1 cellular context compared by ENCODE assay signal in the genomic region with DNA sequence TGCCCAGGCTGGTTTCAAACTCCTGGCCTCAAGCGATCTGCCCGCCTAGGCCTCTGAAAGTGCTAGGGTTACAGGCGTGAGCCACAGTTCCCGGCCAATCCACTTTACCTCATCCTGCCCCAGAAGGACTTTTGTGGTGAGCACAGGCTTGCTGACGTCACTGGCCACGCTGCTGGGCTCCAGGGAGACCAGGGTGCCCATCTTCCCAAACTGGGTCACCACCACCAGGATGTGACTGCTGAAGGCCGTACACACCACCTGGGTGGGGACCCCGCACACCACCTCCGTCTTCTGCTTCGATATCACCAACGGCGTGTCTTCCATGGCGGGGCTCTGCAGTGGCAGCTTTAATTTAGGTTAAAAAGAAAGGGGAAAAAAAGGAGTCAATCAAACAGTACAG.
TF ChIP-seq lines count a peak whose summit lies in the region.

No MANE protein-coding gene starts in this region.

TF ChIP-seq in HepG2, 621 proteins besides CTCF, POLR2A, EP300 and RAD21 (continues in another document):
- TF ChIP-seq SMARCE1 (IDR thresholded peaks at IDR 0.05; ENCODE audit: borderline replicate concordance) (no peak), ZNF530 (CRISPR knock-in tag; IDR thresholded peaks at IDR 0.05; ENCODE audit: low read depth) (no peak), CBX5 (CRISPR knock-in tag; IDR thresholded peaks at IDR 0.05; ENCODE audit: borderline replicate concordance) (no peak), AHR (CRISPR knock-in tag; IDR thresholded peaks at IDR 0.05) (no peak), TBP (CRISPR knock-in tag; IDR thresholded peaks at IDR 0.05) (no peak), SP2 (CRISPR knock-in tag; IDR thresholded peaks at IDR 0.05) (no peak), ZNF678 (CRISPR knock-in tag; IDR thresholded peaks at IDR 0.05) (no peak), ZNF160 (CRISPR knock-in tag; IDR thresholded peaks at IDR 0.05) (no peak), ONECUT2 (CRISPR knock-in tag; IDR thresholded peaks at IDR 0.05) (no peak), NR2F2 (IDR thresholded peaks at IDR 0.05; ENCODE audit: borderline replicate concordance, low read depth) (no peak), CREM (IDR thresholded peaks at IDR 0.05) (peak; percentile 19; the same call in 1 of the 2 replicates), CREM (CRISPR knock-in tag; IDR thresholded peaks at IDR 0.05) (no peak), ZNF549 (CRISPR knock-in tag; IDR thresholded peaks at IDR 0.05) (no peak), ZSCAN25 (CRISPR knock-in tag; IDR thresholded peaks at IDR 0.05) (no peak), RBAK (CRISPR knock-in tag; IDR thresholded peaks at IDR 0.05) (no peak), HOXA3 (CRISPR knock-in tag; IDR thresholded peaks at IDR 0.05) (peak; percentile 48; the same call in 1 of the 2 replicates), ZNF451 (CRISPR knock-in tag; IDR thresholded peaks at IDR 0.05) (no peak), RARA (CRISPR knock-in tag; IDR thresholded peaks at IDR 0.05) (no peak), ZNF317 (CRISPR knock-in tag; IDR thresholded peaks at IDR 0.05) (0 out of 2 replicates have a peak, but pooled peaks have one; percentile 65), ZNF589 (CRISPR knock-in tag; conservative IDR thresholded peaks at IDR 0.05) (no peak), RFX3 (CRISPR knock-in tag; IDR thresholded peaks at IDR 0.05) (no peak), CBFB (CRISPR knock-in tag; IDR thresholded peaks at IDR 0.05) (no peak), ZNF441 (CRISPR knock-in tag; IDR thresholded peaks at IDR 0.05; ENCODE audit: borderline replicate concordance) (no peak), ZC3H4 (CRISPR knock-in tag; IDR thresholded peaks at IDR 0.05; ENCODE audit: borderline replicate concordance) (no peak), CHCHD3 (CRISPR knock-in tag; IDR thresholded peaks at IDR 0.05) (no peak), ZNF570 (CRISPR knock-in tag; IDR thresholded peaks at IDR 0.05; ENCODE audit: borderline replicate concordance) (no peak), SIX1 (CRISPR knock-in tag; IDR thresholded peaks at IDR 0.05; ENCODE audit: borderline replicate concordance) (no peak), EHMT2 (IDR thresholded peaks at IDR 0.05; ENCODE audit: borderline replicate concordance, low read depth, low read length) (no peak), DR1 (CRISPR knock-in tag; IDR thresholded peaks at IDR 0.05) (no peak), ZNF614 (CRISPR knock-in tag; IDR thresholded peaks at IDR 0.05; ENCODE audit: borderline replicate concordance) (no peak), ZNF235 (CRISPR knock-in tag; IDR thresholded peaks at IDR 0.05; ENCODE audit: borderline replicate concordance) (no peak), ZKSCAN1 (IDR thresholded peaks at IDR 0.05; ENCODE audit: low read length) (no peak), ZBTB8A (CRISPR knock-in tag; IDR thresholded peaks at IDR 0.05; ENCODE audit: borderline replicate concordance, low read depth) (no peak), HES4 (CRISPR knock-in tag; IDR thresholded peaks at IDR 0.05; ENCODE audit: borderline replicate concordance) (no peak), ELF3 (CRISPR knock-in tag; IDR thresholded peaks at IDR 0.05) (no peak), SAFB2 (CRISPR knock-in tag; IDR thresholded peaks at IDR 0.05; ENCODE audit: borderline replicate concordance, low read depth) (no peak), NONO (IDR thresholded peaks at IDR 0.05) (no peak), NONO (CRISPR knock-in tag; conservative IDR thresholded peaks at IDR 0.05) (no peak), ZNF547 (CRISPR knock-in tag; IDR thresholded peaks at IDR 0.05) (no peak), LCORL (IDR thresholded peaks at IDR 0.05) (no peak), LCORL (CRISPR knock-in tag; IDR thresholded peaks at IDR 0.05) (no peak), KLF13 (CRISPR knock-in tag; IDR thresholded peaks at IDR 0.05) (no peak), ZNF256 (CRISPR knock-in tag; conservative IDR thresholded peaks at IDR 0.05) (no peak), ZBTB21 (CRISPR knock-in tag; IDR thresholded peaks at IDR 0.05) (peak; percentile 71), POGZ (CRISPR knock-in tag; IDR thresholded peaks at IDR 0.05) (no peak), POLR2AphosphoS5 (IDR thresholded peaks at IDR 0.05; ENCODE audit: low read depth, low read length) (no peak), ZNF282 (IDR thresholded peaks at IDR 0.05; ENCODE audit: partially characterized antibody) (no peak), ZNF33B (CRISPR knock-in tag; IDR thresholded peaks at IDR 0.05) (no peak), ZNF292 (CRISPR knock-in tag; IDR thresholded peaks at IDR 0.05; ENCODE audit: borderline replicate concordance, low read depth) (no peak), ZNF230 (CRISPR knock-in tag; IDR thresholded peaks at IDR 0.05) (0 out of 2 replicates have a peak, but pooled peaks have one; percentile 32), HMGA1 (CRISPR knock-in tag; conservative IDR thresholded peaks at IDR 0.05) (no peak), YEATS4 (CRISPR knock-in tag; IDR thresholded peaks at IDR 0.05; ENCODE audit: borderline replicate concordance) (no peak)
- TF ChIP-seq, protein P1, sequence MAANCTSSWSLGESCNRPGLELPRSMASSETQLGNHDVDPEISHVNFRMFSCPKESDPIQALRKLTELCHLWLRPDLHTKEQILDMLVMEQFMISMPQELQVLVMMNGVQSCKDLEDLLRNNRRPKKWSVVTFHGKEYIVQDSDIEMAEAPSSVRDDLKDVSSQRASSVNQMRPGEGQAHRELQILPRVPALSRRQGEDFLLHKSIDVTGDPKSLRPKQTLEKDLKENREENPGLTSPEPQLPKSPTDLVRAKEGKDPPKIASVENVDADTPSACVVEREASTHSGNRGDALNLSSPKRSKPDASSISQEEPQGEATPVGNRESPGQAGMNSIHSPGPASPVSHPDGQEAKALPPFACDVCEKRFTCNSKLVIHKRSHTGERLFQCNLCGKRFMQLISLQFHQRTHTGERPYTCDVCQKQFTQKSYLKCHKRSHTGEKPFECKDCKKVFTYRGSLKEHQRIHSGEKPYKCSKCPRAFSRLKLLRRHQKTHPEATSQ (CRISPR knock-in tag; IDR thresholded peaks at IDR 0.05; ENCODE audit: borderline replicate concordance) = no peak
- TF ChIP-seq, protein P2, sequence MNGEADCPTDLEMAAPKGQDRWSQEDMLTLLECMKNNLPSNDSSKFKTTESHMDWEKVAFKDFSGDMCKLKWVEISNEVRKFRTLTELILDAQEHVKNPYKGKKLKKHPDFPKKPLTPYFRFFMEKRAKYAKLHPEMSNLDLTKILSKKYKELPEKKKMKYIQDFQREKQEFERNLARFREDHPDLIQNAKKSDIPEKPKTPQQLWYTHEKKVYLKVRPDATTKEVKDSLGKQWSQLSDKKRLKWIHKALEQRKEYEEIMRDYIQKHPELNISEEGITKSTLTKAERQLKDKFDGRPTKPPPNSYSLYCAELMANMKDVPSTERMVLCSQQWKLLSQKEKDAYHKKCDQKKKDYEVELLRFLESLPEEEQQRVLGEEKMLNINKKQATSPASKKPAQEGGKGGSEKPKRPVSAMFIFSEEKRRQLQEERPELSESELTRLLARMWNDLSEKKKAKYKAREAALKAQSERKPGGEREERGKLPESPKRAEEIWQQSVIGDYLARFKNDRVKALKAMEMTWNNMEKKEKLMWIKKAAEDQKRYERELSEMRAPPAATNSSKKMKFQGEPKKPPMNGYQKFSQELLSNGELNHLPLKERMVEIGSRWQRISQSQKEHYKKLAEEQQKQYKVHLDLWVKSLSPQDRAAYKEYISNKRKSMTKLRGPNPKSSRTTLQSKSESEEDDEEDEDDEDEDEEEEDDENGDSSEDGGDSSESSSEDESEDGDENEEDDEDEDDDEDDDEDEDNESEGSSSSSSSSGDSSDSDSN (CRISPR knock-in tag; IDR thresholded peaks at IDR 0.05) = 0 out of 2 replicates have a peak, but pooled peaks have one; percentile 28
- TF ChIP-seq, protein P3, sequence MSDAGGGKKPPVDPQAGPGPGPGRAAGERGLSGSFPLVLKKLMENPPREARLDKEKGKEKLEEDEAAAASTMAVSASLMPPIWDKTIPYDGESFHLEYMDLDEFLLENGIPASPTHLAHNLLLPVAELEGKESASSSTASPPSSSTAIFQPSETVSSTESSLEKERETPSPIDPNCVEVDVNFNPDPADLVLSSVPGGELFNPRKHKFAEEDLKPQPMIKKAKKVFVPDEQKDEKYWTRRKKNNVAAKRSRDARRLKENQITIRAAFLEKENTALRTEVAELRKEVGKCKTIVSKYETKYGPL (CRISPR knock-in tag; IDR thresholded peaks at IDR 0.05) = no peak
- TF ChIP-seq, protein P4, sequence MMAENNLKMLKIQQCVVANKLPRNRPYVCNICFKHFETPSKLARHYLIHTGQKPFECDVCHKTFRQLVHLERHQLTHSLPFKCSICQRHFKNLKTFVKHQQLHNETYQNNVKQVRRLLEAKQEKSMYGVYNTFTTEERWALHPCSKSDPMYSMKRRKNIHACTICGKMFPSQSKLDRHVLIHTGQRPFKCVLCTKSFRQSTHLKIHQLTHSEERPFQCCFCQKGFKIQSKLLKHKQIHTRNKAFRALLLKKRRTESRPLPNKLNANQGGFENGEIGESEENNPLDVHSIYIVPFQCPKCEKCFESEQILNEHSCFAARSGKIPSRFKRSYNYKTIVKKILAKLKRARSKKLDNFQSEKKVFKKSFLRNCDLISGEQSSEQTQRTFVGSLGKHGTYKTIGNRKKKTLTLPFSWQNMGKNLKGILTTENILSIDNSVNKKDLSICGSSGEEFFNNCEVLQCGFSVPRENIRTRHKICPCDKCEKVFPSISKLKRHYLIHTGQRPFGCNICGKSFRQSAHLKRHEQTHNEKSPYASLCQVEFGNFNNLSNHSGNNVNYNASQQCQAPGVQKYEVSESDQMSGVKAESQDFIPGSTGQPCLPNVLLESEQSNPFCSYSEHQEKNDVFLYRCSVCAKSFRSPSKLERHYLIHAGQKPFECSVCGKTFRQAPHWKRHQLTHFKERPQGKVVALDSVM (CRISPR knock-in tag; IDR thresholded peaks at IDR 0.05) = no peak
- TF ChIP-seq, protein P5, sequence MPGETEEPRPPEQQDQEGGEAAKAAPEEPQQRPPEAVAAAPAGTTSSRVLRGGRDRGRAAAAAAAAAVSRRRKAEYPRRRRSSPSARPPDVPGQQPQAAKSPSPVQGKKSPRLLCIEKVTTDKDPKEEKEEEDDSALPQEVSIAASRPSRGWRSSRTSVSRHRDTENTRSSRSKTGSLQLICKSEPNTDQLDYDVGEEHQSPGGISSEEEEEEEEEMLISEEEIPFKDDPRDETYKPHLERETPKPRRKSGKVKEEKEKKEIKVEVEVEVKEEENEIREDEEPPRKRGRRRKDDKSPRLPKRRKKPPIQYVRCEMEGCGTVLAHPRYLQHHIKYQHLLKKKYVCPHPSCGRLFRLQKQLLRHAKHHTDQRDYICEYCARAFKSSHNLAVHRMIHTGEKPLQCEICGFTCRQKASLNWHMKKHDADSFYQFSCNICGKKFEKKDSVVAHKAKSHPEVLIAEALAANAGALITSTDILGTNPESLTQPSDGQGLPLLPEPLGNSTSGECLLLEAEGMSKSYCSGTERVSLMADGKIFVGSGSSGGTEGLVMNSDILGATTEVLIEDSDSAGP (CRISPR knock-in tag; IDR thresholded peaks at IDR 0.05; ENCODE audit: borderline replicate concordance) = 0 out of 2 replicates have a peak, but pooled peaks have one; percentile 28
- TF ChIP-seq, protein P6, sequence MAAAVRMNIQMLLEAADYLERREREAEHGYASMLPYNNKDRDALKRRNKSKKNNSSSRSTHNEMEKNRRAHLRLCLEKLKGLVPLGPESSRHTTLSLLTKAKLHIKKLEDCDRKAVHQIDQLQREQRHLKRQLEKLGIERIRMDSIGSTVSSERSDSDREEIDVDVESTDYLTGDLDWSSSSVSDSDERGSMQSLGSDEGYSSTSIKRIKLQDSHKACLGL (CRISPR knock-in tag; IDR thresholded peaks at IDR 0.05) = no peak
- TF ChIP-seq, protein P7, sequence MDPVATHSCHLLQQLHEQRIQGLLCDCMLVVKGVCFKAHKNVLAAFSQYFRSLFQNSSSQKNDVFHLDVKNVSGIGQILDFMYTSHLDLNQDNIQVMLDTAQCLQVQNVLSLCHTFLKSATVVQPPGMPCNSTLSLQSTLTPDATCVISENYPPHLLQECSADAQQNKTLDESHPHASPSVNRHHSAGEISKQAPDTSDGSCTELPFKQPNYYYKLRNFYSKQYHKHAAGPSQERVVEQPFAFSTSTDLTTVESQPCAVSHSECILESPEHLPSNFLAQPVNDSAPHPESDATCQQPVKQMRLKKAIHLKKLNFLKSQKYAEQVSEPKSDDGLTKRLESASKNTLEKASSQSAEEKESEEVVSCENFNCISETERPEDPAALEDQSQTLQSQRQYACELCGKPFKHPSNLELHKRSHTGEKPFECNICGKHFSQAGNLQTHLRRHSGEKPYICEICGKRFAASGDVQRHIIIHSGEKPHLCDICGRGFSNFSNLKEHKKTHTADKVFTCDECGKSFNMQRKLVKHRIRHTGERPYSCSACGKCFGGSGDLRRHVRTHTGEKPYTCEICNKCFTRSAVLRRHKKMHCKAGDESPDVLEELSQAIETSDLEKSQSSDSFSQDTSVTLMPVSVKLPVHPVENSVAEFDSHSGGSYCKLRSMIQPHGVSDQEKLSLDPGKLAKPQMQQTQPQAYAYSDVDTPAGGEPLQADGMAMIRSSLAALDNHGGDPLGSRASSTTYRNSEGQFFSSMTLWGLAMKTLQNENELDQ (CRISPR knock-in tag; IDR thresholded peaks at IDR 0.05; ENCODE audit: borderline replicate concordance) = no peak
- TF ChIP-seq, protein P8, sequence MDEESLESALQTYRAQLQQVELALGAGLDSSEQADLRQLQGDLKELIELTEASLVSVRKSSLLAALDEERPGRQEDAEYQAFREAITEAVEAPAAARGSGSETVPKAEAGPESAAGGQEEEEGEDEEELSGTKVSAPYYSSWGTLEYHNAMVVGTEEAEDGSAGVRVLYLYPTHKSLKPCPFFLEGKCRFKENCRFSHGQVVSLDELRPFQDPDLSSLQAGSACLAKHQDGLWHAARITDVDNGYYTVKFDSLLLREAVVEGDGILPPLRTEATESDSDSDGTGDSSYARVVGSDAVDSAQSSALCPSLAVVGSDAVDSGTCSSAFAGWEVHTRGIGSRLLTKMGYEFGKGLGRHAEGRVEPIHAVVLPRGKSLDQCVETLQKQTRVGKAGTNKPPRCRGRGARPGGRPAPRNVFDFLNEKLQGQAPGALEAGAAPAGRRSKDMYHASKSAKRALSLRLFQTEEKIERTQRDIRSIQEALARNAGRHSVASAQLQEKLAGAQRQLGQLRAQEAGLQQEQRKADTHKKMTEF (CRISPR knock-in tag; IDR thresholded peaks at IDR 0.05) = no peak
- TF ChIP-seq, protein P9, sequence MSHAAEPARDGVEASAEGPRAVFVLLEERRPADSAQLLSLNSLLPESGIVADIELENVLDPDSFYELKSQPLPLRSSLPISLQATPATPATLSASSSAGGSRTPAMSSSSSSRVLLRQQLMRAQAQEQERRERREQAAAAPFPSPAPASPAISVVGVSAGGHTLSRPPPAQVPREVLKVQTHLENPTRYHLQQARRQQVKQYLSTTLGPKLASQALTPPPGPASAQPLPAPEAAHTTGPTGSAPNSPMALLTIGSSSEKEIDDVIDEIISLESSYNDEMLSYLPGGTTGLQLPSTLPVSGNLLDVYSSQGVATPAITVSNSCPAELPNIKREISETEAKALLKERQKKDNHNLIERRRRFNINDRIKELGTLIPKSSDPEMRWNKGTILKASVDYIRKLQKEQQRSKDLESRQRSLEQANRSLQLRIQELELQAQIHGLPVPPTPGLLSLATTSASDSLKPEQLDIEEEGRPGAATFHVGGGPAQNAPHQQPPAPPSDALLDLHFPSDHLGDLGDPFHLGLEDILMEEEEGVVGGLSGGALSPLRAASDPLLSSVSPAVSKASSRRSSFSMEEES (CRISPR knock-in tag; IDR thresholded peaks at IDR 0.05) = no peak
- TF ChIP-seq, protein P10, sequence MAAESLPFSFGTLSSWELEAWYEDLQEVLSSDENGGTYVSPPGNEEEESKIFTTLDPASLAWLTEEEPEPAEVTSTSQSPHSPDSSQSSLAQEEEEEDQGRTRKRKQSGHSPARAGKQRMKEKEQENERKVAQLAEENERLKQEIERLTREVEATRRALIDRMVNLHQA (CRISPR knock-in tag; IDR thresholded peaks at IDR 0.05) = no peak
